9 cellular contexts compared by ENCODE assay signal in genomic region chr1:183101841-183102276, GRCh38.
A peak's percentile ranks its signal among the peaks of the same experiment; 100 is the strongest.
DNase-seq lines count a peak whose midpoint lies in the region; ATAC-seq and TF ChIP-seq lines count a peak whose summit lies in the region.
"Had no signal": no experiment of that assay in that cellular context is flagged by ENCODE, and none has a peak within 500 bp of the region (broad histone marks: within the 10 kb centered on the region; RNA-seq: fewer than 3 reads in every experiment).

No MANE protein-coding gene starts in this region.

- H3K9ac ChIP-seq in GM23248, result no peak overlapping the region

- POLR2A ChIA-PET in OCI-LY7 (lab: Charles Lee), result interaction anchor here (1.1 kb wide), 1 partner anchor 12 kb away, joined by 3 read pairs; no protein-coding TSS in a partner anchor

- H3K4me2 ChIP-seq in GM23248 (ENCODE audit: unreplicated experiment) (no peak overlapping the region), OCI-LY7 (ENCODE audit: low read length) (peak overlapping the region; percentile 60)

- intact Hi-C loops in OCI-LY7 (cut with micrococcal nuclease; ENCODE audit: unreplicated experiment), result no loop called here

- H3K27ac ChIP-seq in GM23248, result peak overlapping the region; percentile 25; the same call in 1 of the 2 replicates
- no peak overlapping the region for H3K27ac ChIP-seq in OCI-LY7 (ENCODE audit: low read depth, low read length, poor library complexity, severe bottlenecking)
- H3K27ac ChIP-seq in lung (ENCODE audit: low read depth in 1 of 2, low read length in 1 of 2), result peak overlapping the region; percentile 1 to 67

- H3K9me2 ChIP-seq in GM23248 (ENCODE audit: insufficient read depth) (no peaks in the 10 kb centered on the region), OCI-LY7 (ENCODE audit: insufficient read depth, low read length) (no peaks in the 10 kb centered on the region)

- in situ Hi-C loops in GM23248 (cut with MboI), result no loop called here

- DNase-seq in AG20443 (ENCODE audit: low spot score) (peak; percentile 26), GM23248 (peak; percentile 30), OCI-LY7 (ENCODE audit: low spot score) (peak; percentile 60), lung (ENCODE audit: low spot score) (no peak), middle frontal gyrus (ENCODE audit: extremely low spot score, low spot score) (no peak), NCI-H526 (lab: John Stamatoyannopoulos, UW) (no peak)
- no peak for DNase-seq in stimulated activated naive CD8-positive, alpha-beta T cell treated with anti-CD3 and anti-CD28 coated beads, Interleukin-15, Interleukin-2, amounts not matched to agents 100 U/mL and 50 U/mL, for 24 hours
- DNase-seq: activated naive CD8-positive, alpha-beta T cell treated with anti-CD3 and anti-CD28 coated beads, Interleukin-2, amount 10 ng/mL, durations not matched to agents 7 days and 5 days had no signal

- H3K36me3 ChIP-seq in GM23248 (ENCODE audit: low read depth) (peaks cover 32% of the 10 kb centered on the region), OCI-LY7 (ENCODE audit: insufficient read depth, low read length) (peaks cover 18% of the 10 kb centered on the region), lung (ENCODE audit: control insufficient read depth in 2 of 2, insufficient read depth in 2 of 2, low read length in 2 of 2) (peaks cover under 1 to 4% of the 10 kb centered on the region in 2 donors)

- peaks cover 61% of the 10 kb centered on the region for H3K4me1 ChIP-seq in GM23248 (ENCODE audit: insufficient read depth)
- peaks cover 14% of the 10 kb centered on the region for H3K4me1 ChIP-seq in OCI-LY7 (ENCODE audit: insufficient read depth, low read length, poor library complexity, severe bottlenecking)
- H3K4me1 ChIP-seq in lung (ENCODE audit: control insufficient read depth in 2 of 2, insufficient read depth in 2 of 2, low read length in 2 of 2), result peaks cover 17 to 35% of the 10 kb centered on the region in 2 donors

- no peak overlapping the region for H3K4me3 ChIP-seq in GM23248
- peak overlapping the region; percentile 8 for H3K4me3 ChIP-seq in OCI-LY7 (ENCODE audit: low read depth, low read length, poor library complexity, severe bottlenecking)
- no peak overlapping the region for H3K4me3 ChIP-seq in lung

- 79 to 80% methylated on average over 8 of the region's 8 CpGs for WGBS in GM23248 (ENCODE audit: low coverage in 1 of 2, low lambda C conversion rate in 2 of 2, missing lambda C conversion rate in 2 of 2), 2 experiments
- 45 to 64% methylated on average over 8 of the region's 8 CpGs for WGBS in lung, 2 donors

- H4K20me1 ChIP-seq in GM23248 (ENCODE audit: insufficient read depth), result peaks cover 11% of the 10 kb centered on the region
- H4K20me1 ChIP-seq in OCI-LY7 (ENCODE audit: insufficient read depth, low read length), result peaks cover 5% of the 10 kb centered on the region; the same call in 1 of the 2 replicates

- CTCF ChIA-PET in OCI-LY7 (lab: Charles Lee; ENCODE audit: unreplicated experiment), result no interaction called here

- no TSS peak for BruUV-seq in OCI-LY7 (replicated peaks; lab: Mats Ljungman, UMichigan)

- peak; percentile 29 for ATAC-seq in lung (ENCODE audit: insufficient read depth, low FRiP score)
- ATAC-seq in stimulated activated naive CD8-positive, alpha-beta T cell treated with anti-CD3 and anti-CD28 coated beads, Interleukin-15, Interleukin-2, amounts not matched to agents 100 U/mL and 50 U/mL, for 24 hours, result no peak
- no peak for ATAC-seq in GM18861 (IDR thresholded peaks at IDR 0.05; ENCODE audit: unreplicated experiment)

- H2AFZ ChIP-seq in GM23248 (no peak overlapping the region), OCI-LY7 (ENCODE audit: low read length) (no peak overlapping the region)

- no peaks in the 10 kb centered on the region for H3K27me3 ChIP-seq in GM23248 (replicated peaks; ENCODE audit: insufficient read depth)
- no peaks in the 10 kb centered on the region for H3K27me3 ChIP-seq in lung (ENCODE audit: control insufficient read depth, insufficient read depth)

- H3K79me2 ChIP-seq in GM23248 (ENCODE audit: insufficient read depth) (peaks cover 100% of the 10 kb centered on the region), OCI-LY7 (ENCODE audit: insufficient read depth, low read depth, low read length) (no peaks in the 10 kb centered on the region)

- TF ChIP-seq CTCF in OCI-LY7 (conservative IDR thresholded peaks at IDR 0.05; ENCODE audit: low read length) (no peak), lung (IDR thresholded peaks at IDR 0.05; ENCODE audit: control extremely low read depth, extremely low read depth) (no peak)

- H3K9me3 ChIP-seq in GM23248 (ENCODE audit: low read depth) (no peaks in the 10 kb centered on the region), OCI-LY7 (ENCODE audit: low read length) (no peaks in the 10 kb centered on the region), lung (ENCODE audit: control insufficient read depth in 2 of 2, insufficient read depth in 1 of 2, low read length in 1 of 2) (no peaks in the 10 kb centered on the region)

- H3F3A ChIP-seq in GM23248 (ENCODE audit: insufficient read depth), result peaks cover 82% of the 10 kb centered on the region

Comparison
In these comparisons a context has a peak if more than half of its experiments do, and no peak if none do; other contexts are left out.
1. DNase-seq: peak in AG20443 (single experiment), GM23248 (single experiment) and OCI-LY7 (single experiment); none in lung (single experiment), middle frontal gyrus (single experiment), stimulated activated naive CD8-positive, alpha-beta T cell treated with anti-CD3 and anti-CD28 coated beads, Interleukin-15, Interleukin-2, amounts not matched to agents 100 U/mL and 50 U/mL, for 24 hours (single experiment) and NCI-H526 (0 of 2).